Comparison of ENCODE assay signal across 1 cellular context in genomic region chr17:37671028-37671812, GRCh38.
TF ChIP-seq lines count a peak whose summit lies in the region.

No MANE protein-coding gene starts in this region.

TF ChIP-seq in SK-N-SH, 30 proteins besides CTCF, POLR2A, EP300 and RAD21 (continued from another document):
- TF ChIP-seq REST (IDR thresholded peaks at IDR 0.05; ENCODE audit: low read depth, low read length), result no peak
